Comparison of ENCODE assay signal across 11 cellular contexts in genomic region chr9:115649991-115650472, GRCh38.
DNase-seq lines count a peak whose midpoint lies in the region; FAIRE-seq and TF ChIP-seq lines count a peak whose summit lies in the region.
"Had no signal": no experiment of that assay in that cellular context is flagged by ENCODE, and none has a peak within 500 bp of the region (broad histone marks: within the 10 kb centered on the region; RNA-seq: fewer than 3 reads in every experiment).

No MANE protein-coding gene starts in this region.

- H3K27ac ChIP-seq in caudate nucleus (ENCODE audit: low read depth, low read length), result peak overlapping the region; percentile 46
- H3K27ac ChIP-seq in kidney (ENCODE audit: low read depth in 2 of 2, low read length in 2 of 2), result peak overlapping the region; percentile 10 to 63
- H3K27ac ChIP-seq in RWPE1, result no peak overlapping the region

- H3K9me3 ChIP-seq in kidney (ENCODE audit: control insufficient read depth in 1 of 2, low read length in 2 of 2), result no peaks in the 10 kb centered on the region

- no peaks in the 10 kb centered on the region for H3K36me3 ChIP-seq in kidney (ENCODE audit: control insufficient read depth in 1 of 2, insufficient read depth in 2 of 2, low read length in 2 of 2)

- DNase-seq in GM03348 (ENCODE audit: low spot score), result peak; percentile 9
- peak in 58 of 61 donors; percentile 1 to 87 (median 40) for DNase-seq in caudate nucleus (lab: John Stamatoyannopoulos, UW)
- peak; percentile 83 for DNase-seq in kidney
- DNase-seq in skeletal muscle cell (ENCODE audit: low read depth), result peak; percentile 100
- DNase-seq in RWPE1 (ENCODE audit: low spot score), result no peak
- no peak for DNase-seq in NCI-H1694 treated with DMSO at 0.1 percent for 48 hours (lab: John Stamatoyannopoulos, UW)
- DNase-seq in GM10266 (ENCODE audit: extremely low spot score), result no peak
- DNase-seq in GM19238 (ENCODE audit: insufficient read length, low spot score), result no peak
- DNase-seq: activated CD4-positive, alpha-beta T cell treated with anti-CD3 and anti-CD28 coated beads for 1 hour; NCI-H446 treated with DMSO at 0.1 percent for 48 hours had no signal

- FAIRE-seq in kidney (lab: Jason Lieb, UNC), result no peak
- FAIRE-seq: colon had no signal

- H3K9ac ChIP-seq in kidney (ENCODE audit: low read length in 2 of 2), result no peak overlapping the region

- no peak overlapping the region for H3K4me3 ChIP-seq in kidney (ENCODE audit: low read length in 2 of 2)
- H3K4me3 ChIP-seq in skeletal muscle cell (ENCODE audit: low read depth, low read length), result no peak overlapping the region

- no peak for TF ChIP-seq CTCF in kidney (IDR thresholded peaks at IDR 0.05; ENCODE audit: borderline replicate concordance, extremely low read depth, insufficient read depth)
- no peak for TF ChIP-seq CTCF in RWPE1 (conservative IDR thresholded peaks at IDR 0.05; ENCODE audit: low read depth)
- no peak for TF ChIP-seq CTCF in GM10266 (IDR thresholded peaks at IDR 0.05; ENCODE audit: control insufficient read depth, insufficient read depth, low read depth, missing control alignments)

- H3K4me1 ChIP-seq in kidney (ENCODE audit: control insufficient read depth in 1 of 2, insufficient read depth in 1 of 2, low read depth in 1 of 2, low read length in 2 of 2), result no peaks in the 10 kb centered on the region

- POLR2A ChIA-PET in RWPE1 (lab: Yijun Ruan, JAX; ENCODE audit: low non-redundant PET), result no interaction called here

- CTCF ChIA-PET in RWPE1 (lab: Yijun Ruan, JAX), result interaction anchor here (0.6 kb wide), 2 partner anchors 58 to 68 kb away, joined by 3 read pairs; no protein-coding TSS in a partner anchor

- intact Hi-C loops in kidney (cut with DNase I), result no loop called here

Comparison
In these comparisons a context has a peak if more than half of its experiments do, and no peak if none do; other contexts are left out.
1. DNase-seq: peak in GM03348 (single experiment), caudate nucleus (58 of 61), kidney (single experiment) and skeletal muscle cell (single experiment); none in RWPE1 (single experiment), NCI-H1694 treated with DMSO at 0.1 percent for 48 hours (single experiment), GM10266 (single experiment) and GM19238 (single experiment).